ENCODE assay signal across 22 cellular contexts in genomic region chr14:70770490-70770889, GRCh38. TPM values are rescaled to one million over a fixed set of nuclear protein-coding genes. Genes with fewer than 3 reads are reported as not detected.
DNase-seq lines count a peak whose midpoint lies in the region; ATAC-seq and TF ChIP-seq lines count a peak whose summit lies in the region.
"Had no signal": no experiment of that assay in that cellular context is flagged by ENCODE, and none has a peak within 500 bp of the region (broad histone marks: within the 10 kb centered on the region; RNA-seq: fewer than 3 reads in every experiment).

No MANE protein-coding gene starts in this region.

- H2AFZ ChIP-seq in PC-3 (ENCODE audit: low read length) = no peak overlapping the region
- H2AFZ ChIP-seq: GM23248 had no signal

- H3K4me1 ChIP-seq in PC-3 (ENCODE audit: insufficient read depth, low read length) (peaks cover 11% of the 10 kb centered on the region), endodermal cell (ENCODE audit: control insufficient read depth, insufficient read depth, low read length) (peaks cover 14% of the 10 kb centered on the region)
- H3K4me1 ChIP-seq: HAP-1 had no signal

- CTCF ChIA-PET in PC-3 (lab: Charles Lee) = no interaction called here

- H3K4me3 ChIP-seq in PC-3 (ENCODE audit: low read length) = no peak overlapping the region
- H3K4me3 ChIP-seq in endodermal cell (ENCODE audit: low read length) = no peak overlapping the region
- H3K4me3 ChIP-seq: GM23248, HAP-1 had no signal

- no peak overlapping the region for H3K4me2 ChIP-seq in PC-3 (ENCODE audit: low read length)

- peak; percentile 88 for ATAC-seq in PC-3
- ATAC-seq in HG03159 (IDR thresholded peaks at IDR 0.05; ENCODE audit: unreplicated experiment) = no peak
- ATAC-seq: SK-N-SH treated with all-trans-retinoic acid at 6 μM for 48 hours had no signal

- H3K9me2 ChIP-seq in PC-3 (replicated peaks; ENCODE audit: low read length) = no peaks in the 10 kb centered on the region

- peaks cover 57% of the 10 kb centered on the region for H3K79me2 ChIP-seq in PC-3 (ENCODE audit: low read length)

- peaks cover 19% of the 10 kb centered on the region for H3K36me3 Mint-ChIP-seq in endodermal cell (ENCODE audit: low read depth)

- no peaks in the 10 kb centered on the region for H3F3A ChIP-seq in PC-3 (ENCODE audit: low read length, unreplicated experiment)

- H3K27ac ChIP-seq in PC-3 (ENCODE audit: low read length) (no peak overlapping the region), endodermal cell (ENCODE audit: low read depth, low read length) (no peak overlapping the region)
- H3K27ac ChIP-seq: C4-2B, GM23248 had no signal

- no peaks in the 10 kb centered on the region for H3K27me3 Mint-ChIP-seq in endodermal cell (ENCODE audit: insufficient read depth)

- no peaks in the 10 kb centered on the region for H3K27me3 ChIP-seq in PC-3 (ENCODE audit: low read length)
- H3K27me3 ChIP-seq in endodermal cell (ENCODE audit: control insufficient read depth, insufficient read depth, low read length, poor library complexity, severe bottlenecking) = no peaks in the 10 kb centered on the region

- H3K9me3 ChIP-seq in PC-3 (ENCODE audit: low read length) (no peaks in the 10 kb centered on the region), endodermal cell (ENCODE audit: control insufficient read depth, low read length) (peaks cover 8% of the 10 kb centered on the region)
- H3K9me3 ChIP-seq: HAP-1 had no signal

- H3K27ac Mint-ChIP-seq in endodermal cell = peak overlapping the region; percentile 36

- no peak overlapping the region for H3K4me3 Mint-ChIP-seq in endodermal cell
- H3K4me3 Mint-ChIP-seq: CD8-positive, alpha-beta memory T cell had no signal

- H3K9ac ChIP-seq in PC-3 (ENCODE audit: low read length) (no peak overlapping the region), endodermal cell (ENCODE audit: extremely low read depth, low read length, poor library complexity, severe bottlenecking) (no peak overlapping the region)
- H3K9ac ChIP-seq: GM23248 had no signal

- H3K4me1 Mint-ChIP-seq in endodermal cell = peaks cover 31% of the 10 kb centered on the region
- H3K4me1 Mint-ChIP-seq: CD8-positive, alpha-beta memory T cell had no signal

- POLR2A ChIA-PET in PC-3 (lab: Charles Lee; ENCODE audit: unreplicated experiment) = no interaction called here

- TF ChIP-seq CTCF in PC-3 (conservative IDR thresholded peaks at IDR 0.05; ENCODE audit: low read depth, low read length) = no peak
- TF ChIP-seq CTCF in endodermal cell (conservative IDR thresholded peaks at IDR 0.05) = no peak

- intact Hi-C loops in PC-3 (cut with micrococcal nuclease) = no loop called here

- no peaks in the 10 kb centered on the region for H3K9me3 Mint-ChIP-seq in endodermal cell
- H3K9me3 Mint-ChIP-seq: CD8-positive, alpha-beta memory T cell had no signal

- no peaks in the 10 kb centered on the region for H4K20me1 ChIP-seq in PC-3 (ENCODE audit: low read length)

- in situ Hi-C loops in G401 (cut with HindIII; ENCODE audit: low sequenced_read_pairs) = no loop called here

- DNase-seq in G401 (ENCODE audit: low spot score) (peak; percentile 5), PC-3 (peak; percentile 86), endodermal cell (no peak), kidney tubule cell (ENCODE audit: low spot score) (peak; percentile 59), hippocampal formation (lab: John Stamatoyannopoulos, UW) (no peak), T-helper 1 cell (no peak), AML-193 (lab: John Stamatoyannopoulos, UW) (no peak)
- DNase-seq: Calu3; CD8-positive, alpha-beta memory T cell; DMS153; GM23248; MM.1S; NCI-H1048; NCI-H1417 treated with DMSO at 0.1 percent for 48 hours; NCI-H187; NCI-H446; NCI-H526; RPMI8226 had no signal

- no TSS peak for BruUV-seq in PC-3 (replicated peaks; lab: Mats Ljungman, UMichigan)

- WGBS in endodermal cell (ENCODE audit: insufficient coverage in 1 of 2, insufficient read length in 1 of 2), 2 experiments = 97 to 100% methylated on average over 5 to 7 of the region's 7 CpGs

- H3K36me3 ChIP-seq in PC-3 (ENCODE audit: low read depth, low read length) (no peaks in the 10 kb centered on the region), endodermal cell (ENCODE audit: control insufficient read depth, insufficient read depth, low read length) (peaks cover 29% of the 10 kb centered on the region)
- H3K36me3 ChIP-seq: HAP-1 had no signal

RNA-seq across cellular contexts. Expression of gene MAP3K9, which starts 38.8 kb away (rescaled TPM):
- 3.3 and 3.8 TPM in 2 replicates for total RNA-seq in G401 (2014; rRNA removed; shearing (Covaris generic))
- total RNA-seq in PC-3 (2014; rRNA removed) (13.4 and 14.3 TPM in 2 replicates), endodermal cell (10 to 100 TPM; 34.1 to 38.5 TPM)
- 7.3 TPM for polyA plus RNA-seq in endodermal cell (2013, experiment 1 of 2)
- polyA plus RNA-seq in endodermal cell (2013, experiment 2 of 2) = 7.6 TPM
- total RNA-seq: GM23248 had no signal

Comparison
In these comparisons a context has a peak if more than half of its experiments do, and no peak if none do; other contexts are left out.
1. DNase-seq: peak in G401 (single experiment), PC-3 (single experiment) and kidney tubule cell (single experiment); none in endodermal cell (single experiment), hippocampal formation (0 of 2), T-helper 1 cell (0 of 5) and AML-193 (0 of 2).